1 cellular context compared by ENCODE assay signal in the genomic region with DNA sequence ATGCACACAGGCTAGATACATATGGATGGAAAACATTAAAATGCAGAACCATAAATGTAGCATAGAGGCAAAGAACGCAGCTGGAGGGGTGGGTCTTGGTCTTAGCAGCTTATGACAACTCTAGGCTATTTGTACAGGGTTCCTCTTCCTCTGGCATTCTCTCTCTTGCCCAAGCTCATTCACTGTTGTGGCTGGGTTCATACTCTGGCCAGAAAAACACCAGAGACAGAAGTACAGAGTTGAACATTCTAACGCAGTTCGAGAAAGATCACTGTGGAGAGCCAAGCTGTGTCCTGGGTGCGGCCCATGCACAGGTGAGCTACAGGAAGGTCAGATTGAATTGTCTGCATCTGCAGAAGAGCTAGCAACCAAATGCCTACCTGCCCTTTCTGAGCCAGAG.
TF ChIP-seq lines count a peak whose summit lies in the region.

No MANE protein-coding gene starts in this region.

TF ChIP-seq in HepG2, 621 proteins besides CTCF, POLR2A, EP300 and RAD21 (continued from another document):
- TF ChIP-seq, protein P1, sequence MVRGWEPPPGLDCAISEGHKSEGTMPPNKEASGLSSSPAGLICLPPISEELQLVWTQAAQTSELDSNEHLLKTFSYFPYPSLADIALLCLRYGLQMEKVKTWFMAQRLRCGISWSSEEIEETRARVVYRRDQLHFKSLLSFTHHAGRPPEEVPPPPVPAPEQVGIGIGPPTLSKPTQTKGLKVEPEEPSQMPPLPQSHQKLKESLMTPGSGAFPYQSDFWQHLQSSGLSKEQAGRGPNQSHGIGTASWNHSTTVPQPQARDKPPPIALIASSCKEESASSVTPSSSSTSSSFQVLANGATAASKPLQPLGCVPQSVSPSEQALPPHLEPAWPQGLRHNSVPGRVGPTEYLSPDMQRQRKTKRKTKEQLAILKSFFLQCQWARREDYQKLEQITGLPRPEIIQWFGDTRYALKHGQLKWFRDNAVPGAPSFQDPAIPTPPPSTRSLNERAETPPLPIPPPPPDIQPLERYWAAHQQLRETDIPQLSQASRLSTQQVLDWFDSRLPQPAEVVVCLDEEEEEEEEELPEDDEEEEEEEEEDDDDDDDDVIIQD (CRISPR knock-in tag; IDR thresholded peaks at IDR 0.05; ENCODE audit: low read depth): no peak
- TF ChIP-seq RFX3 (CRISPR knock-in tag; IDR thresholded peaks at IDR 0.05): no peak
- no peak for TF ChIP-seq REXO4 (CRISPR knock-in tag; IDR thresholded peaks at IDR 0.05; ENCODE audit: borderline replicate concordance)
- TF ChIP-seq NFE2 (CRISPR knock-in tag; IDR thresholded peaks at IDR 0.05): no peak
- TF ChIP-seq, protein P2, sequence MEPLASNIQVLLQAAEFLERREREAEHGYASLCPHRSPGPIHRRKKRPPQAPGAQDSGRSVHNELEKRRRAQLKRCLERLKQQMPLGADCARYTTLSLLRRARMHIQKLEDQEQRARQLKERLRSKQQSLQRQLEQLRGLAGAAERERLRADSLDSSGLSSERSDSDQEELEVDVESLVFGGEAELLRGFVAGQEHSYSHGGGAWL (CRISPR knock-in tag; IDR thresholded peaks at IDR 0.05): no peak
- no peak for TF ChIP-seq SNAPC2 (CRISPR knock-in tag; IDR thresholded peaks at IDR 0.05)
